30 cellular contexts compared by ENCODE assay signal in genomic region chr3:153469162-153469561, GRCh38.
"Had no signal": no experiment of that assay in that cellular context is flagged by ENCODE, and none has a peak within 500 bp of the region (broad histone marks: within the 10 kb centered on the region; RNA-seq: fewer than 3 reads in every experiment).

No MANE protein-coding gene starts in this region.

- ATAC-seq: left colon; left lung; lower lobe of right lung; natural killer cell; right lobe of liver; stimulated activated memory B cell treated with anti-CD40 and anti-IgM and Interleukin-4, amounts not matched to agents 10 μg/mL and 1 μg/mL and 100 μg/mL, for 72 hours; stimulated activated naive CD8-positive, alpha-beta T cell treated with anti-CD3 and anti-CD28 coated beads, Interleukin-15, amount 100 ng/mL, for 72 hours had no signal

- H3K27me3 ChIP-seq: left lung, neural progenitor cell, neutrophil, ovary, right atrium auricular region, right lobe of liver, tibial nerve, uterus had no signal

- DNase-seq: hypothalamus; immature natural killer cell; kidney; left colon; left lung; lower lobe of right lung; mammary epithelial cell; mesenchymal stem cell; natural killer cell; nephron progenitor cell; occipital lobe; ovary; right lobe of liver; stimulated activated CD4-positive, alpha-beta T cell treated with anti-CD3 and anti-CD28 coated beads, Interleukin-1b, Interleukin-23, amount 100 ng/mL, for 48 hours; stimulated activated CD4-positive, alpha-beta T cell treated with anti-CD3 and anti-CD28 coated beads, Interleukin-2, amount 100 ng/mL, for 48 hours; stimulated activated CD4-positive, alpha-beta T cell treated with anti-CD3 and anti-CD28 coated beads, Interleukin-4, amount 100 ng/mL, for 4 hours; stimulated activated CD8-positive, alpha-beta memory T cell treated with anti-CD3 and anti-CD28 coated beads, Interleukin-4, amount 100 ng/mL, for 48 hours; stimulated activated naive CD4-positive, alpha-beta T cell treated with Interleukin-2 at 50 U/mL for 16 hours; stimulated activated naive CD8-positive, alpha-beta T cell treated with anti-CD3 and anti-CD28 coated beads, Interleukin-15, amount 100 ng/mL, for 72 hours; substantia nigra; uterus had no signal

- H3K4me3 ChIP-seq: left lung, lower lobe of right lung, neural progenitor cell, ovary, right atrium auricular region, right lobe of liver, smooth muscle cell, tibial nerve, uterus had no signal

- H3K27ac ChIP-seq: left lung, lower lobe of right lung, neural progenitor cell, neutrophil, ovary, right atrium auricular region, right lobe of liver, tibial nerve, uterus had no signal

- H3K36me3 ChIP-seq: left lung, lower lobe of right lung, neural progenitor cell, neutrophil, ovary, right atrium auricular region, right lobe of liver, tibial nerve, uterus had no signal

- H3K9me3 ChIP-seq: left lung, lower lobe of right lung, neutrophil, ovary, right atrium auricular region, right lobe of liver, tibial nerve, uterus had no signal

- H3K36me3 Mint-ChIP-seq: immature natural killer cell; natural killer cell; neural progenitor cell; stimulated activated memory B cell treated with anti-CD40 and anti-IgM and Interleukin-4, amounts not matched to agents 10 μg/mL and 1 μg/mL and 100 μg/mL, for 72 hours; type B pancreatic cell had no signal

- FAIRE-seq: islet of Langerhans, kidney had no signal

- H3K4me1 Mint-ChIP-seq: natural killer cell; nephron progenitor cell; neural progenitor cell; stimulated activated naive CD8-positive, alpha-beta T cell treated with anti-CD3 and anti-CD28 coated beads, Interleukin-15, amount 100 ng/mL, for 72 hours had no signal

- H3K27me3 Mint-ChIP-seq: progenitor cell of endocrine pancreas; stimulated activated memory B cell treated with anti-CD40 and anti-IgM and Interleukin-4, amounts not matched to agents 10 μg/mL and 1 μg/mL and 100 μg/mL, for 72 hours; stimulated activated naive CD8-positive, alpha-beta T cell treated with anti-CD3 and anti-CD28 coated beads, Interleukin-15, amount 100 ng/mL, for 72 hours; type B pancreatic cell had no signal

- H3K4me3 Mint-ChIP-seq: immature natural killer cell; natural killer cell; nephron progenitor cell; neural progenitor cell; stimulated activated memory B cell treated with anti-CD40 and anti-IgM and Interleukin-4, amounts not matched to agents 10 μg/mL and 1 μg/mL and 100 μg/mL, for 72 hours; stimulated activated naive CD8-positive, alpha-beta T cell treated with anti-CD3 and anti-CD28 coated beads, Interleukin-15, amount 100 ng/mL, for 72 hours; type B pancreatic cell had no signal

- H3K9me3 Mint-ChIP-seq: immature natural killer cell; natural killer cell; nephron progenitor cell; neural progenitor cell; stimulated activated naive CD8-positive, alpha-beta T cell treated with anti-CD3 and anti-CD28 coated beads, Interleukin-15, amount 100 ng/mL, for 72 hours; type B pancreatic cell had no signal

- H3K4me1 ChIP-seq: left lung, lower lobe of right lung, neural progenitor cell, right atrium auricular region, right lobe of liver, tibial nerve, uterus had no signal

- H3K27ac Mint-ChIP-seq: immature natural killer cell; natural killer cell; nephron progenitor cell; neural progenitor cell; progenitor cell of endocrine pancreas; stimulated activated memory B cell treated with anti-CD40 and anti-IgM and Interleukin-4, amounts not matched to agents 10 μg/mL and 1 μg/mL and 100 μg/mL, for 72 hours; type B pancreatic cell had no signal
